Comparison of ENCODE assay signal across 8 cellular contexts in genomic region chr20:43590036-43590391, GRCh38. TPM values are rescaled to one million over a fixed set of nuclear protein-coding genes. Genes with fewer than 3 reads are reported as not detected.
DNase-seq lines count a peak whose midpoint lies in the region; ATAC-seq and TF ChIP-seq lines count a peak whose summit lies in the region.

No MANE protein-coding gene starts in this region.

- peak overlapping the region; percentile 90 to 96 (median 94) for H3K4me3 Mint-ChIP-seq in naive thymus-derived CD8-positive, alpha-beta T cell

- H3K27ac ChIP-seq in SJSA1 = peak overlapping the region; percentile 85

- POLR2A ChIA-PET in naive thymus-derived CD8-positive, alpha-beta T cell (lab: Charles Lee) = interaction anchor here (1.1 to 2.5 kb wide), 2 partner anchors 132 kb away, joined by 3 to 25 read pairs; partner anchors contain the start of gene SRSF6

- H3K9me3 Mint-ChIP-seq in naive thymus-derived CD8-positive, alpha-beta T cell = no peaks in the 10 kb centered on the region

- no peak for TF ChIP-seq CTCF in GM12875 (IDR thresholded peaks at IDR 0.05; ENCODE audit: borderline replicate concordance, insufficient read depth, low read depth, low read length)

- peaks cover 0 to 12% (median 0%) of the 10 kb centered on the region in 3 donors for H3K36me3 Mint-ChIP-seq in naive thymus-derived CD8-positive, alpha-beta T cell

- no peaks in the 10 kb centered on the region for H3K27me3 ChIP-seq in SJSA1 (replicated peaks)
- H3K27me3 ChIP-seq in endocrine pancreas (ENCODE audit: control insufficient read depth, insufficient read depth, low read length) = no peaks in the 10 kb centered on the region

- peak overlapping the region; percentile 27 for H3K9ac ChIP-seq in endocrine pancreas (ENCODE audit: control insufficient read depth, insufficient read depth, low read length)

- H3K4me1 Mint-ChIP-seq in naive thymus-derived CD8-positive, alpha-beta T cell = peaks cover 11 to 22% (median 19%) of the 10 kb centered on the region in 4 donors

- DNase-seq in A172 (ENCODE audit: low spot score) = peak; percentile 17
- DNase-seq in SJSA1 (ENCODE audit: low read depth in 1 of 2, low spot score in 2 of 2) = no peak
- DNase-seq in naive thymus-derived CD8-positive, alpha-beta T cell = peak in 2 of 10 donors; percentile 1 to 20
- DNase-seq in activated gamma-delta T cell treated with Interleukin-2 at 50 U/mL for 16 hours = no peak
- DNase-seq in NCI-H2171 treated with DMSO at 0.1 percent for 48 hours (lab: John Stamatoyannopoulos, UW) = no peak

- peak in 1 of 2 donors; percentile 5 for ATAC-seq in naive thymus-derived CD8-positive, alpha-beta T cell
- no peak for ATAC-seq in HG02973 (IDR thresholded peaks at IDR 0.05; ENCODE audit: unreplicated experiment)

- peak overlapping the region; percentile 95 to 99 (median 97) for H3K27ac Mint-ChIP-seq in naive thymus-derived CD8-positive, alpha-beta T cell

- H3K9me3 ChIP-seq in SJSA1 (replicated peaks) = no peaks in the 10 kb centered on the region
- H3K9me3 ChIP-seq in endocrine pancreas (ENCODE audit: control insufficient read depth, low read length) = no peaks in the 10 kb centered on the region

- H3K4me3 ChIP-seq in GM12875 (ENCODE audit: low read depth, low read length) (peak overlapping the region; percentile 64), SJSA1 (peak overlapping the region; percentile 74), endocrine pancreas (ENCODE audit: control insufficient read depth, insufficient read depth, low read length) (peak overlapping the region; percentile 58)

- H3K4me1 ChIP-seq in SJSA1 (replicated peaks) (peaks cover 20% of the 10 kb centered on the region), endocrine pancreas (ENCODE audit: control insufficient read depth, insufficient read depth, low read length) (no peaks in the 10 kb centered on the region)

- peaks cover 0 to 8% (median 3%) of the 10 kb centered on the region in 5 donors for H3K27me3 Mint-ChIP-seq in naive thymus-derived CD8-positive, alpha-beta T cell

- H3K36me3 ChIP-seq in SJSA1 (0 out of 2 replicates have a peak, but pooled peaks cover 3% of the 10 kb centered on the region), endocrine pancreas (ENCODE audit: control insufficient read depth, insufficient read depth, low read length) (no peaks in the 10 kb centered on the region)

RNA-seq across cellular contexts. Expression of gene IFT52, which starts 0.7 kb away (rescaled TPM):
- 43.6 and 53.6 TPM in 2 replicates for total RNA-seq in A172 (2014; rRNA removed; shearing (Covaris generic))
- 32.5 and 34.7 TPM in 2 replicates for total RNA-seq in SJSA1 (2014; rRNA removed; shearing (Covaris generic))
- 10 to 100 TPM; 18.6 to 21.7 TPM for total RNA-seq in naive thymus-derived CD8-positive, alpha-beta T cell
- 10 to 100 TPM; 28.5 to 35.4 (median 30.3) TPM for polyA plus RNA-seq in naive thymus-derived CD8-positive, alpha-beta T cell

RNA-seq across cellular contexts. Expression of gene SGK2, which starts 31.2 kb away (rescaled TPM):
- not detected in 2 replicates for total RNA-seq in A172 (2014; rRNA removed; shearing (Covaris generic))
- total RNA-seq in SJSA1 (2014; rRNA removed; shearing (Covaris generic)) = not detected in 2 replicates
- total RNA-seq in naive thymus-derived CD8-positive, alpha-beta T cell = 1 to 10 TPM; 1.6 to 1.9 TPM
- not detected for polyA plus RNA-seq in naive thymus-derived CD8-positive, alpha-beta T cell
